ENCODE assay signal across 10 cellular contexts in the genomic region with DNA sequence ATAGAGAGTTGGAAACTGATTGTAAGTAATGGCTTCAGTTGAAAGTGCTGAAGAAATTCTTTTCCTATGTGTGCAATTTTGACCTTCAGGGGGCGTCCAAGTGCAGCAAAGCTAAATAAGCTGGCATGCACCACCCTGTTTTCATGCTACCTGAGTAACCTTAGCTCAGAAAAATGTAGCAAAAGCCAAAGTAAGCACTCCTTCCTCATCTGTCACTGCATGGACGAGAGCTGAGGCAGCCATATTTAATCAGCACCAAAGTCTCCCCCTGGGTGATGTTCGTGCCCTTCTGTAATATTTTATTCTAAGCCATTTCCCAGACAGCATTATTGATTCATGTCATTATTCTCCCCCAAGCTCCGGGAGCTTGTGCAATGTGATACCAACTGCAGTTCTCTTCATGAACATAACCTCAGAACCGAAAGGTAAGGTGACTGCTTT.
DNase-seq lines count a peak whose midpoint lies in the region; ATAC-seq and TF ChIP-seq lines count a peak whose summit lies in the region.
"Had no signal": no experiment of that assay in that cellular context is flagged by ENCODE, and none has a peak within 500 bp of the region (broad histone marks: within the 10 kb centered on the region; RNA-seq: fewer than 3 reads in every experiment).

No MANE protein-coding gene starts in this region.

- 0 out of 2 replicates have a peak, but pooled peaks cover 4% of the 10 kb centered on the region for H3K9me1 ChIP-seq in IMR-90 (ENCODE audit: insufficient read depth, low read length)

- WGBS in IMR-90 (ENCODE audit: extremely low coverage in 2 of 2, insufficient read length in 1 of 2), 2 experiments: no CpG with 5 or more reads among the region's 5 CpGs

- H3K27me3 ChIP-seq in DND-41 (ENCODE audit: insufficient read depth, low read length, poor library complexity): peaks cover 4% of the 10 kb centered on the region
- H3K27me3 ChIP-seq in IMR-90 (ENCODE audit: control insufficient read depth, insufficient read depth, low read length): no peaks in the 10 kb centered on the region
- peaks cover 0 to 3% (median 0%) of the 10 kb centered on the region in 45 donors for H3K27me3 ChIP-seq in dorsolateral prefrontal cortex
- H3K27me3 ChIP-seq in neural cell (ENCODE audit: insufficient read depth, low read depth, low read length): no peaks in the 10 kb centered on the region

- no peak overlapping the region for H2AK9ac ChIP-seq in IMR-90 (replicated peaks; ENCODE audit: low read depth, low read length, poor library complexity)

- DNase-seq in DND-41 (peak; percentile 21), IMR-90 (peak; percentile 44), OCI-LY7 (ENCODE audit: low spot score) (peak; percentile 41), dorsolateral prefrontal cortex (peak in 1 of 10 donors; percentile 11)
- DNase-seq in effector CD4-positive, alpha-beta T cell: no peak
- DNase-seq: naive B cell had no signal

- H3K4me2 ChIP-seq in DND-41 (ENCODE audit: insufficient read depth, low read length): no peak overlapping the region
- no peak overlapping the region for H3K4me2 ChIP-seq in IMR-90 (ENCODE audit: low read depth, low read length)
- H3K4me2 ChIP-seq in OCI-LY7 (ENCODE audit: low read length): no peak overlapping the region
- peak overlapping the region; percentile 1 for H3K4me2 ChIP-seq in neural cell (ENCODE audit: low read length)

- BruUV-seq in IMR-90 (replicated peaks; lab: Mats Ljungman, UMichigan): no TSS peak
- no TSS peak for BruUV-seq in OCI-LY7 (replicated peaks; lab: Mats Ljungman, UMichigan)

- no peak overlapping the region for H3K4ac ChIP-seq in IMR-90 (ENCODE audit: low read depth, low read length)

- in situ Hi-C loops in IMR-90 (cut with MboI; ENCODE audit: low sequenced_read_pairs): no loop called here

- no peaks in the 10 kb centered on the region for H3K79me1 ChIP-seq in IMR-90 (ENCODE audit: low read depth in 1 of 2, low read length in 2 of 2)

- TF ChIP-seq POLR2A in IMR-90 (IDR thresholded peaks at IDR 0.05; ENCODE audit: low read depth, low read length): no peak

- H4K20me1 ChIP-seq in DND-41 (ENCODE audit: insufficient read depth, low read length) (no peaks in the 10 kb centered on the region), IMR-90 (ENCODE audit: insufficient read depth, low read length) (no peaks in the 10 kb centered on the region), OCI-LY7 (ENCODE audit: insufficient read depth, low read length) (no peaks in the 10 kb centered on the region), neural cell (ENCODE audit: insufficient read depth) (no peaks in the 10 kb centered on the region)

- H3K9me3 ChIP-seq in DND-41 (ENCODE audit: insufficient read depth, low read length, severe bottlenecking) (no peaks in the 10 kb centered on the region), IMR-90 (ENCODE audit: control insufficient read depth, insufficient read depth, low read length) (no peaks in the 10 kb centered on the region), OCI-LY7 (ENCODE audit: low read length) (no peaks in the 10 kb centered on the region), neural cell (ENCODE audit: low read length) (no peaks in the 10 kb centered on the region)
- H3K9me3 ChIP-seq: SJSA1 had no signal

- no peak overlapping the region for H3K9ac ChIP-seq in DND-41 (ENCODE audit: low read depth, low read length)
- no peak overlapping the region for H3K9ac ChIP-seq in IMR-90 (ENCODE audit: low read depth, low read length)
- H3K9ac ChIP-seq in neural cell (ENCODE audit: low read length): no peak overlapping the region

- TF ChIP-seq CTCF in DND-41 (IDR thresholded peaks at IDR 0.05; ENCODE audit: borderline replicate concordance, extremely low read depth, low read length, poor library complexity, severe bottlenecking) (peak; percentile 58), IMR-90 (conservative IDR thresholded peaks at IDR 0.05; ENCODE audit: low read depth, low read length) (peak; percentile 66), OCI-LY7 (conservative IDR thresholded peaks at IDR 0.05; ENCODE audit: low read length) (peak; percentile 78), dorsolateral prefrontal cortex (IDR thresholded peaks at IDR 0.05 in 54 of 56, conservative IDR thresholded peaks at IDR 0.05 in 2 of 56; ENCODE audit: low read depth in 1 of 56, partially characterized antibody in 56 of 56) (peak in 48 of 56 donors; percentile 7 to 61 (median 42)), neural cell (IDR thresholded peaks at IDR 0.05; ENCODE audit: poor library complexity, severe bottlenecking) (peak; percentile 81)

- no peak overlapping the region for H2BK15ac ChIP-seq in IMR-90 (ENCODE audit: low read depth, low read length)

- no peak overlapping the region for H2BK5ac ChIP-seq in IMR-90 (ENCODE audit: low read depth, low read length, poor library complexity, severe bottlenecking)

- no peaks in the 10 kb centered on the region for H3F3A ChIP-seq in neural cell (ENCODE audit: insufficient read depth, low read length, poor library complexity, severe bottlenecking)

- intact Hi-C loops in IMR-90 (cut with micrococcal nuclease) (no loop called here), OCI-LY7 (cut with micrococcal nuclease; ENCODE audit: unreplicated experiment) (loop anchor here (10.0 kb wide), 1 partner anchor 263 kb away; no protein-coding TSS in a partner anchor), dorsolateral prefrontal cortex (cut with DNase I) (no loop called here)

- H2BK120ac ChIP-seq in IMR-90 (ENCODE audit: low read depth, low read length): no peak overlapping the region

- peak; percentile 57 for TF ChIP-seq RAD21 in IMR-90 (IDR thresholded peaks at IDR 0.05; ENCODE audit: low read length)
- TF ChIP-seq RAD21 in neural cell (conservative IDR thresholded peaks at IDR 0.05): peak; percentile 82

- ATAC-seq in DND-41 (ENCODE audit: insufficient read depth, low read depth) (no peak), IMR-90 (ENCODE audit: low read depth) (0 out of 2 replicates have a peak, but pooled peaks have one; percentile 37), GM19395 (IDR thresholded peaks at IDR 0.05; ENCODE audit: unreplicated experiment) (no peak), HG03457 (IDR thresholded peaks at IDR 0.05; ENCODE audit: unreplicated experiment) (no peak)

- H4K8ac ChIP-seq in IMR-90 (ENCODE audit: low read depth in 2 of 2, low read length in 2 of 2): no peak overlapping the region

- H2AFZ ChIP-seq in DND-41 (ENCODE audit: low read depth, low read length) (no peak overlapping the region; the same call in 1 of the 2 replicates), IMR-90 (replicated peaks; ENCODE audit: low read length, poor library complexity) (no peak overlapping the region), OCI-LY7 (ENCODE audit: low read length) (no peak overlapping the region), neural cell (ENCODE audit: low read depth, low read length) (peak overlapping the region; percentile 10)

- TF ChIP-seq EP300 in neural cell (conservative IDR thresholded peaks at IDR 0.05; ENCODE audit: poor library complexity, severe bottlenecking): peak; percentile 28

- dilution Hi-C loops in IMR-90 (cut with HindIII; ENCODE audit: low sequenced_read_pairs, unreplicated experiment): no loop called here

- H3K27ac ChIP-seq in DND-41 (ENCODE audit: low read length) (no peak overlapping the region), IMR-90 (ENCODE audit: insufficient read depth, low read length) (no peak overlapping the region), OCI-LY7 (ENCODE audit: low read depth, low read length, poor library complexity, severe bottlenecking) (no peak overlapping the region), dorsolateral prefrontal cortex (no peak overlapping the region), neural cell (ENCODE audit: low read length) (peak overlapping the region; percentile 46)
- H3K27ac ChIP-seq: SJSA1 had no signal

- H3K14ac ChIP-seq in IMR-90 (replicated peaks; ENCODE audit: low read depth, low read length): no peak overlapping the region

- CTCF ChIA-PET in IMR-90 (lab: Yijun Ruan, JAX) (interaction anchor here (0.5 to 1.0 kb wide), 2 partner anchors 106 to 260 kb away, joined by 3 read pairs; no protein-coding TSS in a partner anchor), OCI-LY7 (lab: Charles Lee; ENCODE audit: unreplicated experiment) (no interaction called here)

- H3K4me3 ChIP-seq in DND-41 (ENCODE audit: low read depth in 1 of 2, low read length in 2 of 2) (no peak overlapping the region), IMR-90 (ENCODE audit: insufficient read depth, low read depth, low read length) (no peak overlapping the region), OCI-LY7 (ENCODE audit: low read depth, low read length, poor library complexity, severe bottlenecking) (no peak overlapping the region), dorsolateral prefrontal cortex (no peak overlapping the region), neural cell (ENCODE audit: low read length) (peak overlapping the region; percentile 15)
- H3K4me3 ChIP-seq: SJSA1 had no signal

- no peak overlapping the region for H4K5ac ChIP-seq in IMR-90 (ENCODE audit: low read depth, low read length)

- H3K4me1 ChIP-seq in DND-41 (ENCODE audit: insufficient read depth, low read length): no peaks in the 10 kb centered on the region
- H3K4me1 ChIP-seq in IMR-90 (ENCODE audit: control insufficient read depth, insufficient read depth, low read length): peaks cover 4% of the 10 kb centered on the region
- H3K4me1 ChIP-seq in OCI-LY7 (ENCODE audit: insufficient read depth, low read length, poor library complexity, severe bottlenecking): no peaks in the 10 kb centered on the region
- H3K4me1 ChIP-seq: SJSA1 had no signal

- H3K56ac ChIP-seq in IMR-90 (ENCODE audit: extremely low read depth, insufficient read depth, low read length): no peak overlapping the region

- no peaks in the 10 kb centered on the region for H3K9me2 ChIP-seq in OCI-LY7 (ENCODE audit: insufficient read depth, low read length)
- H3K9me2 ChIP-seq in neural cell (ENCODE audit: insufficient read depth, low read length): no peaks in the 10 kb centered on the region

- H3K36me3 ChIP-seq in DND-41 (ENCODE audit: insufficient read depth, low read length): no peaks in the 10 kb centered on the region
- H3K36me3 ChIP-seq in IMR-90 (ENCODE audit: control insufficient read depth, insufficient read depth, low read length): no peaks in the 10 kb centered on the region
- H3K36me3 ChIP-seq in OCI-LY7 (ENCODE audit: insufficient read depth, low read length): no peaks in the 10 kb centered on the region
- no peaks in the 10 kb centered on the region for H3K36me3 ChIP-seq in neural cell (ENCODE audit: insufficient read depth, low read length)
- H3K36me3 ChIP-seq: SJSA1 had no signal

- H4K91ac ChIP-seq in IMR-90 (ENCODE audit: insufficient read depth, low read depth, low read length): no peak overlapping the region

- no peak overlapping the region for H3K23ac ChIP-seq in IMR-90 (ENCODE audit: low read depth, low read length)

- H2AK5ac ChIP-seq in IMR-90 (ENCODE audit: low read depth, low read length): no peak overlapping the region

- no peaks in the 10 kb centered on the region for H3K79me2 ChIP-seq in DND-41 (ENCODE audit: insufficient read depth, low read length)
- no peaks in the 10 kb centered on the region for H3K79me2 ChIP-seq in OCI-LY7 (ENCODE audit: insufficient read depth, low read depth, low read length)
- no peaks in the 10 kb centered on the region for H3K79me2 ChIP-seq in neural cell (replicated peaks; ENCODE audit: insufficient read depth, low read length)

- H2BK20ac ChIP-seq in IMR-90 (ENCODE audit: low read depth, low read length): no peak overlapping the region

- POLR2A ChIA-PET in IMR-90 (lab: Charles Lee; ENCODE audit: unreplicated experiment): interaction anchor here (0.6 kb wide), 1 partner anchor 608 kb away, joined by 3 read pairs; no protein-coding TSS in a partner anchor
- POLR2A ChIA-PET in OCI-LY7 (lab: Charles Lee): no interaction called here

- H3K18ac ChIP-seq in IMR-90 (ENCODE audit: low read depth, low read length): no peak overlapping the region
